8 cellular contexts compared by ENCODE assay signal in the genomic region with DNA sequence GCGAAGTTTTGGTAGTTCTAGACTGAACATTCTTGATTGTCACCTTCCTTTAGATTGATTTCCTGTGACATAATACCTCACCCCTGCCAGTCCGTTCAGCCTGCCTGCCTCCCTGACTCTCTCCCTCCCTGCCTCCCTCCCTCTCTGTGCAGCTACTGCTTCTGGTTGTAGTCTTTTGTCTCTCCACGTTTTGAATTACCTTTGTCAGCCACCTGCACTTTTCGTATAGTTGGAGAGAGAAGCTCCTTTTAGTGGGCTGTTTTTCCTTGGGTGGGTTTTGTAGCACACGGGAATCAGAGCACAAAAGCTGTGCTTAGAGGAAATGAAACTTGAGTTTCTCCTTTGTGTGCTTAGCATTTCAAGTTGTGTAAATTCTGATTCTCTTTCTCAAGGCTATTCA.
DNase-seq lines count a peak whose midpoint lies in the region; ATAC-seq lines count a peak whose summit lies in the region.

No MANE protein-coding gene starts in this region.

- ATAC-seq in GM18499 (IDR thresholded peaks at IDR 0.05; ENCODE audit: insufficient read depth, unreplicated experiment) = peak; percentile 78
- peak; percentile 97 for ATAC-seq in GM21447 (IDR thresholded peaks at IDR 0.05; ENCODE audit: unreplicated experiment)
- peak; percentile 89 for ATAC-seq in HG03565 (IDR thresholded peaks at IDR 0.05; ENCODE audit: unreplicated experiment)

- DNase-seq in left kidney (ENCODE audit: low read depth, low spot score) (peak; percentile 68), SHP77 (lab: John Stamatoyannopoulos, UW) (no peak), cerebellar cortex (ENCODE audit: low spot score) (no peak), GDM1 (lab: John Stamatoyannopoulos, UW) (no peak)
- DNase-seq in effector CD8-positive, alpha-beta T cell (lab: John Stamatoyannopoulos, UW) = no peak
